Comparison of ENCODE assay signal across 8 cellular contexts in genomic region chr19:4815426-4816387, GRCh38. TPM values are rescaled to one million over a fixed set of nuclear protein-coding genes. Genes with fewer than 3 reads are reported as not detected.
DNase-seq lines count a peak whose midpoint lies in the region; ATAC-seq and TF ChIP-seq lines count a peak whose summit lies in the region.

No MANE protein-coding gene starts in this region.

- H3K27ac ChIP-seq in adrenal gland (peak overlapping the region in 1 of 5 donors; percentile 46), heart left ventricle (peak overlapping the region in 6 of 12 donors; percentile 12 to 66 (median 23)), upper lobe of left lung (peak overlapping the region; percentile 28 to 72 (median 63))

- H3K4me1 ChIP-seq in adrenal gland (replicated peaks in 1 of 2) (peaks cover 6 to 11% of the 10 kb centered on the region in 2 donors), heart left ventricle (peaks cover 0 to 36% (median 19%) of the 10 kb centered on the region in 12 donors), upper lobe of left lung (peaks cover 22 to 50% (median 36%) of the 10 kb centered on the region in 4 donors)

- TF ChIP-seq POLR2A in adrenal gland (IDR thresholded peaks at IDR 0.05) = no peak
- TF ChIP-seq POLR2A in heart left ventricle (IDR thresholded peaks at IDR 0.05) = no peak
- peak in 1 of 4 donors; percentile 22 for TF ChIP-seq POLR2A in upper lobe of left lung (IDR thresholded peaks at IDR 0.05)

- intact Hi-C loops in adrenal gland (cut with DNase I) = no loop called here
- intact Hi-C loops in heart left ventricle (cut with DNase I) = loop anchor here in 3 of 10 donors (2.0 to 5.0 kb wide), 3 partner anchors 15 to 217 kb away; partner anchors contain the start of gene TICAM1 (in 1 of the 3)
- intact Hi-C loops in posterior vena cava (cut with DNase I) = loop anchor here in 1 of 2 donors (10.0 kb wide), 1 partner anchor 219 kb away; no protein-coding TSS in a partner anchor

- POLR2A ChIA-PET in T-cell (lab: Charles Lee) = no interaction called here

- H3K4me3 ChIP-seq in adrenal gland = peak overlapping the region in 1 of 4 donors; percentile 35
- H3K4me3 ChIP-seq in heart left ventricle = peak overlapping the region in 8 of 12 donors; percentile 0 to 44 (median 28)
- peak overlapping the region in 3 of 4 donors; percentile 11 to 31 (median 15) for H3K4me3 ChIP-seq in upper lobe of left lung

- DNase-seq in NCI-H1694 (lab: John Stamatoyannopoulos, UW) = peak; percentile 80
- DNase-seq in T-cell = peak; percentile 35 to 80 (median 64)
- peak; percentile 90 to 97 (median 94) for DNase-seq in adrenal gland
- peak; percentile 89 to 94 (median 93) for DNase-seq in heart left ventricle
- DNase-seq in posterior vena cava (ENCODE audit: low spot score) = peak; percentile 94
- DNase-seq in upper lobe of left lung = peak in 1 of 2 donors; percentile 94

- peaks cover 17 to 28% (median 19%) of the 10 kb centered on the region in 3 donors for H3K4me1 Mint-ChIP-seq in T-cell

- no peaks in the 10 kb centered on the region for H3K9me3 ChIP-seq in adrenal gland (replicated peaks in 1 of 3)
- no peaks in the 10 kb centered on the region for H3K9me3 ChIP-seq in heart left ventricle
- no peaks in the 10 kb centered on the region for H3K9me3 ChIP-seq in upper lobe of left lung

- H3K27ac Mint-ChIP-seq in T-cell = peak overlapping the region; percentile 71 to 78

- peak overlapping the region; percentile 69 to 81 (median 73) for H3K4me3 Mint-ChIP-seq in T-cell

- WGBS in adrenal gland, 4 donors = 38 to 44% (median 41%) methylated on average over 32 to 36 of the region's 36 CpGs
- WGBS in heart left ventricle, 4 donors = 43 to 45% (median 44%) methylated on average over 34 to 36 of the region's 36 CpGs
- WGBS in upper lobe of left lung, 2 donors = 31 to 36% methylated on average over 28 to 34 of the region's 36 CpGs

- CTCF ChIA-PET in T-cell (lab: Charles Lee) = interaction anchor here in 1 of 2 donors (1.6 kb wide), 1 partner anchor 96 kb away, joined by 6 read pairs; no protein-coding TSS in a partner anchor

- H3K36me3 ChIP-seq in adrenal gland (replicated peaks in 1 of 2) (peaks cover 0 to 17% of the 10 kb centered on the region in 2 donors), heart left ventricle (peaks cover 0 to 42% (median 23%) of the 10 kb centered on the region in 9 donors), upper lobe of left lung (peaks cover 0 to 38% (median 31%) of the 10 kb centered on the region in 4 donors)

- H3K9me3 Mint-ChIP-seq in T-cell = no peaks in the 10 kb centered on the region

- peak; percentile 46 for ATAC-seq in GM18517 (IDR thresholded peaks at IDR 0.05; ENCODE audit: unreplicated experiment)
- ATAC-seq in T-cell (replicated peaks in 1 of 4) = peak; percentile 89 to 94 (median 90)
- peak; percentile 87 to 94 (median 92) for ATAC-seq in heart left ventricle
- peak; percentile 90 to 91 for ATAC-seq in upper lobe of left lung (ENCODE audit: low FRiP score in 2 of 2)
- ATAC-seq in GM18498 (IDR thresholded peaks at IDR 0.05; ENCODE audit: unreplicated experiment) = no peak

- H3K27me3 ChIP-seq in adrenal gland (no peaks in the 10 kb centered on the region), heart left ventricle (no peaks in the 10 kb centered on the region), upper lobe of left lung (no peaks in the 10 kb centered on the region)

- no peaks in the 10 kb centered on the region for H3K27me3 Mint-ChIP-seq in T-cell

- no peak for TF ChIP-seq EP300 in upper lobe of left lung (IDR thresholded peaks at IDR 0.05)

- peaks cover 3% of the 10 kb centered on the region for H3K36me3 Mint-ChIP-seq in T-cell

- TF ChIP-seq CTCF in adrenal gland (IDR thresholded peaks at IDR 0.05) (no peak), heart left ventricle (IDR thresholded peaks at IDR 0.05) (no peak), upper lobe of left lung (IDR thresholded peaks at IDR 0.05) (no peak)

RNA-seq across cellular contexts. Expression of gene TICAM1, which starts 15.8 kb away (rescaled TPM):
- total RNA-seq in T-cell (10 to 100 TPM; 12.8 to 20.3 (median 16.8) TPM), adrenal gland (10 to 100 TPM in 1 of 8 donors, 1 to 10 TPM in 7; 1.9 to 12.0 (median 6.8) TPM), heart left ventricle (10 to 100 TPM in 1 of 9 donors, 1 to 10 TPM in 8; 3.7 to 13.6 (median 7.0) TPM), posterior vena cava (10 to 100 TPM in 1 of 2 donors, 1 to 10 TPM in 1; 7.6 to 13.2 TPM), upper lobe of left lung (10 to 100 TPM in 5 of 6 donors, 1 to 10 TPM in 1; 9.0 to 23.3 (median 17.1) TPM)
- polyA plus RNA-seq in adrenal gland (1 to 10 TPM; 1.9 to 9.3 (median 7.4) TPM), heart left ventricle (1 to 10 TPM; 4.0 to 8.6 TPM)

RNA-seq across cellular contexts. Expression of gene FEM1A, which starts 24.2 kb away (rescaled TPM):
- total RNA-seq in T-cell (10 to 100 TPM in 4 of 5 donors, 1 to 10 TPM in 1; 9.7 to 17.7 (median 16.1) TPM), adrenal gland (10 to 100 TPM; 11.0 to 25.8 (median 18.1) TPM), heart left ventricle (10 to 100 TPM; 30.7 to 94.0 (median 41.8) TPM), posterior vena cava (1 to 10 TPM; 7.7 to 9.1 TPM), upper lobe of left lung (10 to 100 TPM; 15.6 to 22.2 (median 16.0) TPM)
- polyA plus RNA-seq in adrenal gland (1 to 10 TPM; 3.6 to 5.9 (median 4.3) TPM), heart left ventricle (10 to 100 TPM; 28.4 to 28.5 TPM)

RNA-seq across cellular contexts. Expression of gene PLIN3, which starts 51.8 kb away (rescaled TPM):
- total RNA-seq in T-cell (10 to 100 TPM; 15.3 to 24.1 (median 21.8) TPM), adrenal gland (100 to 1,000 TPM in 6 of 8 donors, 10 to 100 TPM in 2; 64.9 to 181 (median 109) TPM), heart left ventricle (10 to 100 TPM; 17.4 to 70.9 (median 22.9) TPM), posterior vena cava (10 to 100 TPM; 56.6 to 88.6 TPM), upper lobe of left lung (10 to 100 TPM; 29.3 to 55.1 (median 38.4) TPM)
- polyA plus RNA-seq in adrenal gland (10 to 100 TPM; 21.3 to 59.2 (median 32.3) TPM), heart left ventricle (100 to 1,000 TPM in 1 of 2 donors, 1 to 10 TPM in 1; 10.0 to 102 TPM)
